In the genomic region with DNA sequence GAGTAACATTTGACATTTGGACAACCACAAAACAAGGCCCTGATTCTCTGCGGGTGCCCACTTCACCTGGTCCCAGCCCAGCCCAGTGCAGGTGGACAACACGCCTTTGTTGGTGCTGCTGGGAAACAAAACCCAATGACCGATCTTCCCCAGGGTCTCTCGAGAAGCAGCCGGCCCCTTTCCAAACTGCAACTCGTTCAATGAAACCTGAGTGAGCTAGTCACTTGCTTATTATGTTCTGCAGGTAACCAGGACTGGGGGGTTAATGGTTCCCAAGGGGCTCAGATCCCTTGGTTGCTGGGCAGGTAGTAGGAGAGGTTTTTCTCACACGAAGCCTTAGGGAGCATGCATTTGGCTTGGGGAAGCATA, we compare ENCODE assay signal across 1 cellular context.
A peak's percentile ranks its signal among the peaks of the same experiment; 100 is the strongest.
TF ChIP-seq lines count a peak whose summit lies in the region.

No MANE protein-coding gene starts in this region.

TF ChIP-seq in K562, 482 proteins besides CTCF, POLR2A, EP300 and RAD21:
- peak; percentile 39; the same call in 1 of the 2 replicates for TF ChIP-seq ZNF589 (CRISPR knock-in tag; IDR thresholded peaks at IDR 0.05; ENCODE audit: low read depth)
- no peak for TF ChIP-seq ZNF75A (CRISPR knock-in tag; IDR thresholded peaks at IDR 0.05)
- TF ChIP-seq, protein P1, sequence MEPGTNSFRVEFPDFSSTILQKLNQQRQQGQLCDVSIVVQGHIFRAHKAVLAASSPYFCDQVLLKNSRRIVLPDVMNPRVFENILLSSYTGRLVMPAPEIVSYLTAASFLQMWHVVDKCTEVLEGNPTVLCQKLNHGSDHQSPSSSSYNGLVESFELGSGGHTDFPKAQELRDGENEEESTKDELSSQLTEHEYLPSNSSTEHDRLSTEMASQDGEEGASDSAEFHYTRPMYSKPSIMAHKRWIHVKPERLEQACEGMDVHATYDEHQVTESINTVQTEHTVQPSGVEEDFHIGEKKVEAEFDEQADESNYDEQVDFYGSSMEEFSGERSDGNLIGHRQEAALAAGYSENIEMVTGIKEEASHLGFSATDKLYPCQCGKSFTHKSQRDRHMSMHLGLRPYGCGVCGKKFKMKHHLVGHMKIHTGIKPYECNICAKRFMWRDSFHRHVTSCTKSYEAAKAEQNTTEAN (CRISPR knock-in tag; IDR thresholded peaks at IDR 0.05) = no peak
- TF ChIP-seq CXXC5 (CRISPR knock-in tag; IDR thresholded peaks at IDR 0.05) = 0 out of 2 replicates have a peak, but pooled peaks have one; percentile 17
- TF ChIP-seq ZNF584 (CRISPR knock-in tag; IDR thresholded peaks at IDR 0.05; ENCODE audit: low read depth) = peak; percentile 42; the same call in 1 of the 2 replicates
- no peak for TF ChIP-seq NCOA6 (IDR thresholded peaks at IDR 0.05)
- no peak for TF ChIP-seq CEBPG (CRISPR knock-in tag; IDR thresholded peaks at IDR 0.05)
- TF ChIP-seq CEBPG (tag; conservative IDR thresholded peaks at IDR 0.05 in 1 of 2, IDR thresholded peaks at IDR 0.05 in 1 of 2) = 0 out of 4 replicates have a peak, but pooled peaks of 1 of the 2 experiments have one; percentile 24
- no peak for TF ChIP-seq ZNF134 (CRISPR knock-in tag; conservative IDR thresholded peaks at IDR 0.05)
